ENCODE assay signal across 15 cellular contexts in the genomic region with DNA sequence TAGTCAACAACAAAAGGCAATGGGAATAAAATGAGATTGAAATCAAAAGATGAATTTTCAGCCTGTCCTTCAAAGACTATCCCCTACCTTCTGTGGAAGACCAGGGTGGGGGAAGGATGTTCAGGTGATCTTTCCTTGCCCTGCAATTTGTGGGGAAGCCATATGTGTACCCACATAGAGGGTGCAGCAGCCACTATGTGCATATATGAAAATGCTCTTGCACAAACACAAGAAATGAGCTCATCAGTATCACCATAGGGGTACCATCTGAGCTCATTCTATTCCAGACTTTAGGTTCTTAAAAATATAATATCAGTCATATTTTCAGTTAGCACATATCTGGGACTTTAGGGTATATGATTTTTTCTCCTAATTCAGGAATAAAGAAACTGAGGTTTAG. TPM values are rescaled to one million over a fixed set of nuclear protein-coding genes. Genes with fewer than 3 reads are reported as not detected.
A peak's percentile ranks its signal among the peaks of the same experiment; 100 is the strongest.
DNase-seq lines count a peak whose midpoint lies in the region; ATAC-seq lines count a peak whose summit lies in the region.
"Had no signal": no experiment of that assay in that cellular context is flagged by ENCODE, and none has a peak within 500 bp of the region (broad histone marks: within the 10 kb centered on the region; RNA-seq: fewer than 3 reads in every experiment).

No MANE protein-coding gene starts in this region.

- no peak overlapping the region for H4K91ac ChIP-seq in trophoblast cell (ENCODE audit: low read depth, low read length)

- peaks cover 43% of the 10 kb centered on the region for H3K4me1 Mint-ChIP-seq in T-helper 2 cell treated with Interferon-gamma antibody and Interleukin-4, amounts not matched to agents 5 μg/mL and 100 μg/mL, for 36 hours (ENCODE audit: low read depth)

- H3K4me3 ChIP-seq in right cardiac atrium (ENCODE audit: low read length) (no peak overlapping the region), esophagus (ENCODE audit: low read depth in 1 of 2, low read length in 2 of 2) (no peak overlapping the region), trophoblast cell (ENCODE audit: low read depth, low read length) (no peak overlapping the region)
- H3K4me3 ChIP-seq: body of pancreas, SJCRH30, skin epidermis, thoracic aorta had no signal

- no peak for ATAC-seq in right cardiac atrium
- no peak for ATAC-seq in left ventricle myocardium superior
- no peak for ATAC-seq in GM21825 (IDR thresholded peaks at IDR 0.05; ENCODE audit: unreplicated experiment)
- ATAC-seq in HG02763 (IDR thresholded peaks at IDR 0.05; ENCODE audit: unreplicated experiment), result no peak

- H4K8ac ChIP-seq in trophoblast cell (ENCODE audit: low read depth, low read length), result no peak overlapping the region

- no peak for DNase-seq in right cardiac atrium
- DNase-seq in left ventricle myocardium superior, result no peak
- no peak for DNase-seq in T-helper 2 cell treated with Interferon-gamma antibody and Interleukin-4, amounts not matched to agents 5 μg/mL and 100 μg/mL, for 36 hours (ENCODE audit: low spot score)
- no peak for DNase-seq in trophoblast cell
- DNase-seq in amniotic stem cell (lab: John Stamatoyannopoulos, UW), result no peak
- DNase-seq: DMS79, MM.1S, SJCRH30 had no signal

- H3K4me2 ChIP-seq in trophoblast cell (ENCODE audit: low read length), result no peak overlapping the region

- peaks cover 3% of the 10 kb centered on the region for H3K9me3 Mint-ChIP-seq in T-helper 2 cell treated with Interferon-gamma antibody and Interleukin-4, amounts not matched to agents 5 μg/mL and 100 μg/mL, for 36 hours

- H2BK120ac ChIP-seq in trophoblast cell (ENCODE audit: insufficient read depth, low read length, poor library complexity), result no peak overlapping the region

- no peak overlapping the region for H3K9ac ChIP-seq in trophoblast cell (ENCODE audit: low read length)

- H3K4ac ChIP-seq in trophoblast cell (ENCODE audit: low read depth, low read length), result no peak overlapping the region

- intact Hi-C loops in right cardiac atrium (cut with DNase I) (loop anchor here in 3 of 4 donors (2.0 to 10.0 kb wide), 3 partner anchors 130 to 308 kb away; partner anchors contain the start of gene GIMAP8 (in 1 of the 3)), left ventricle myocardium superior (cut with micrococcal nuclease) (no loop called here)

- no peak overlapping the region for H4K12ac ChIP-seq in trophoblast cell (ENCODE audit: low read depth, low read length)

- peak overlapping the region; percentile 79 for H3K4me3 Mint-ChIP-seq in T-helper 2 cell treated with Interferon-gamma antibody and Interleukin-4, amounts not matched to agents 5 μg/mL and 100 μg/mL, for 36 hours

- peaks cover 2% of the 10 kb centered on the region for H3K27me3 Mint-ChIP-seq in T-helper 2 cell treated with Interferon-gamma antibody and Interleukin-4, amounts not matched to agents 5 μg/mL and 100 μg/mL, for 36 hours (ENCODE audit: low read depth)

- no peaks in the 10 kb centered on the region for H3K79me2 ChIP-seq in trophoblast cell (ENCODE audit: control insufficient read depth, insufficient read depth, low read length, poor library complexity)

- H3K23ac ChIP-seq in trophoblast cell (ENCODE audit: low read length), result no peak overlapping the region

- no peaks in the 10 kb centered on the region for H3K36me3 ChIP-seq in esophagus (ENCODE audit: control insufficient read depth in 2 of 2, insufficient read depth in 2 of 2, low read length in 1 of 2)
- no peaks in the 10 kb centered on the region for H3K36me3 ChIP-seq in trophoblast cell (ENCODE audit: control insufficient read depth in 1 of 2, insufficient read depth in 2 of 2, low read length in 2 of 2)
- H3K36me3 ChIP-seq: SJCRH30, thoracic aorta had no signal

- no peak overlapping the region for H2AFZ ChIP-seq in trophoblast cell (ENCODE audit: insufficient read depth, low read length, poor library complexity)

- peaks cover 3% of the 10 kb centered on the region for H3K36me3 Mint-ChIP-seq in T-helper 2 cell treated with Interferon-gamma antibody and Interleukin-4, amounts not matched to agents 5 μg/mL and 100 μg/mL, for 36 hours (ENCODE audit: low read depth)

- H3K27me3 ChIP-seq in right cardiac atrium (ENCODE audit: control insufficient read depth, insufficient read depth), result no peaks in the 10 kb centered on the region
- H3K27me3 ChIP-seq in esophagus (ENCODE audit: control insufficient read depth in 1 of 2, insufficient read depth in 2 of 2, low read length in 2 of 2), result peaks cover 0 to 3% of the 10 kb centered on the region in 2 donors
- no peaks in the 10 kb centered on the region for H3K27me3 ChIP-seq in trophoblast cell (ENCODE audit: insufficient read depth, low read length)
- H3K27me3 ChIP-seq: body of pancreas had no signal

- peak overlapping the region; percentile 92 for H3K27ac Mint-ChIP-seq in T-helper 2 cell treated with Interferon-gamma antibody and Interleukin-4, amounts not matched to agents 5 μg/mL and 100 μg/mL, for 36 hours

- H2AK5ac ChIP-seq in trophoblast cell (ENCODE audit: low read length), result no peak overlapping the region

- H3K18ac ChIP-seq in trophoblast cell (ENCODE audit: low read length), result no peak overlapping the region

- H3K9me3 ChIP-seq in right cardiac atrium (ENCODE audit: control insufficient read depth, low read length), result no peaks in the 10 kb centered on the region
- H3K9me3 ChIP-seq in esophagus (ENCODE audit: control insufficient read depth in 2 of 2, insufficient read depth in 1 of 2, low read depth in 1 of 2, low read length in 1 of 2), result no peaks in the 10 kb centered on the region
- H3K9me3 ChIP-seq in trophoblast cell (ENCODE audit: insufficient read depth, low read depth, low read length), result no peaks in the 10 kb centered on the region
- H3K9me3 ChIP-seq: body of pancreas, SJCRH30, thoracic aorta had no signal

- no peak overlapping the region for H2BK5ac ChIP-seq in trophoblast cell (ENCODE audit: low read depth, low read length, poor library complexity)

- H3K79me1 ChIP-seq in trophoblast cell (ENCODE audit: low read length), result no peaks in the 10 kb centered on the region

- H2BK12ac ChIP-seq in trophoblast cell (ENCODE audit: low read length), result no peak overlapping the region

- H3K27ac ChIP-seq in right cardiac atrium (ENCODE audit: low read length), result peak overlapping the region; percentile 81
- peak overlapping the region; percentile 13 to 29 for H3K27ac ChIP-seq in esophagus (ENCODE audit: low read depth in 2 of 2, low read length in 1 of 2)
- no peak overlapping the region for H3K27ac ChIP-seq in trophoblast cell (ENCODE audit: low read depth, low read length)
- H3K27ac ChIP-seq: body of pancreas, SJCRH30, thoracic aorta had no signal

- H3K14ac ChIP-seq in trophoblast cell (ENCODE audit: low read length), result no peak overlapping the region

- H3K4me1 ChIP-seq in right cardiac atrium (ENCODE audit: control insufficient read depth, insufficient read depth, low read length), result peaks cover 9% of the 10 kb centered on the region
- H3K4me1 ChIP-seq in esophagus (ENCODE audit: control insufficient read depth in 2 of 2, insufficient read depth in 2 of 2, low read length in 1 of 2), result no peaks in the 10 kb centered on the region
- no peaks in the 10 kb centered on the region for H3K4me1 ChIP-seq in trophoblast cell (ENCODE audit: control insufficient read depth in 1 of 2, insufficient read depth in 2 of 2, low read length in 2 of 2)
- H3K4me1 ChIP-seq: SJCRH30 had no signal

RNA-seq across cellular contexts. Expression of gene GIMAP5, which starts 17.7 kb away (rescaled TPM):
- total RNA-seq in right cardiac atrium, result 10 to 100 TPM in 3 of 4 donors, 1 to 10 TPM in 1; 9.3 to 24.2 (median 11.1) TPM
- polyA plus RNA-seq in right cardiac atrium, result 22.3 TPM
- 9.8 TPM for total RNA-seq in left ventricle myocardium superior
- polyA plus RNA-seq in esophagus, result 1 to 10 TPM; 5.2 to 7.6 TPM
- polyA plus RNA-seq in trophoblast cell (2013), result not detected in 2 replicates
- total RNA-seq: mammary epithelial cell, SJCRH30 had no signal
- polyA plus RNA-seq: mammary epithelial cell had no signal

RNA-seq across cellular contexts. Expression of gene GIMAP1, which starts 38.5 kb away (rescaled TPM):
- 1 to 10 TPM; 3.3 to 6.7 (median 4.5) TPM for total RNA-seq in right cardiac atrium
- polyA plus RNA-seq in right cardiac atrium, result 7.8 TPM
- 6.7 TPM for total RNA-seq in left ventricle myocardium superior
- polyA plus RNA-seq in esophagus, result 1 to 10 TPM; 1.2 to 1.5 TPM
- not detected in 2 replicates for polyA plus RNA-seq in trophoblast cell (2013)
- total RNA-seq: mammary epithelial cell, SJCRH30 had no signal
- polyA plus RNA-seq: mammary epithelial cell had no signal

RNA-seq across cellular contexts. Expression of gene TMEM176B, which starts 45.2 kb away (rescaled TPM):
- total RNA-seq in right cardiac atrium (100 to 1,000 TPM; 101 to 344 (median 237) TPM), left ventricle myocardium superior (45.2 TPM)
- polyA plus RNA-seq in right cardiac atrium (114 TPM), esophagus (10 to 100 TPM in 1 of 2 donors, 1 to 10 TPM in 1; 5.7 to 15.6 TPM)
- 2.4 TPM in 2 replicates for polyA plus RNA-seq in trophoblast cell (2013)
- total RNA-seq: SJCRH30 had no signal
- polyA plus RNA-seq: mammary epithelial cell had no signal

RNA-seq across cellular contexts. Expression of gene TMEM176A, which starts 45.6 kb away (rescaled TPM):
- total RNA-seq in right cardiac atrium, result 100 to 1,000 TPM in 2 of 4 donors, 10 to 100 TPM in 2; 50.8 to 167 (median 126) TPM
- 51.6 TPM for polyA plus RNA-seq in right cardiac atrium
- total RNA-seq in left ventricle myocardium superior, result 30.1 TPM
- 1 to 10 TPM; 4.8 to 9.4 TPM for polyA plus RNA-seq in esophagus
- polyA plus RNA-seq in trophoblast cell (2013), result 1.7 and 1.8 TPM in 2 replicates
- total RNA-seq: mammary epithelial cell, SJCRH30 had no signal
- polyA plus RNA-seq: mammary epithelial cell had no signal
